1 cellular context compared by ENCODE assay signal in the genomic region with DNA sequence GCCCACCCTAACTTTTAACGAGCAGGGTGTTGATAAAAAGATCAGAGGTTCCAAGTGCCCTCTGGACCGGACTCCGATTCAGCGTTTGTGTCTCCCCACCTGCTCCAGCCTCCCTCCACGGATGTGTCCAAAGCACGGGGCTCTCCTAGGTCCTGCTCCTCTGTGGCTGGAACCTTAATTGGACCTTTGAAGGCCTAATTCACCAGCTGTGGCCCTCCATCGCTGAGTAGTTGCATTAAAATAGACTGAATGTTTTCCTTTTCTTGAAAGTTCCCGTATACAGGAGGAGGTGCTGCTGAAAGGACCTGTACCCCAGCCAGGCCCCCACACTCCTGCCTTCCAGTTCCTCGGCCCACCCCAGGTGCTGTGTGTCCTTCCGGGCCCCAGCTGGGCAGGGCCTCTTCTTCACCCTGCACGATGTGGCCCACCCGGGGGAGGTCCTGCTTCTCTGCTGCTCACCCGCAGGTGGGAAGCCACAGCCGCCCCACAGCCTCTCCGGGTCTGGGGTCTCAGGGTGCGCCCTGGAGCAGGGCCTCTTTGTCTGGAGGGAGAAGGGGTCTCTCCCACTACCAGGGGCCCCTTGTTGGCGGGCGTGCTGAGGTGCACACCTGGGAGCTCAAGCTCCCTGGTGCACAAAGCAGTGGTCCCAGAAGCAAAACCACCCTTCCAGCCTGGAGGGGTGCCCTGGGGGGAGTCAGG.
TF ChIP-seq lines count a peak whose summit lies in the region.

No MANE protein-coding gene starts in this region.

TF ChIP-seq in GM23338, 12 proteins besides CTCF, POLR2A, EP300 and RAD21 (continued from another document):
- TF ChIP-seq ZNF114 (CRISPR knock-in tag; IDR thresholded peaks at IDR 0.05) (no peak), POLR2AphosphoS5 (IDR thresholded peaks at IDR 0.05; ENCODE audit: low read depth) (no peak), EZH2 (IDR thresholded peaks at IDR 0.05; ENCODE audit: low read depth, unreplicated experiment) (no peak), STAT1 (IDR thresholded peaks at IDR 0.05; ENCODE audit: unreplicated experiment) (no peak)
